In genomic region chr13:99205621-99206220, GRCh38 we compare ENCODE assay signal across 16 cellular contexts. TPM values are rescaled to one million over a fixed set of nuclear protein-coding genes. Genes with fewer than 3 reads are reported as not detected.
DNase-seq lines count a peak whose midpoint lies in the region; ATAC-seq and TF ChIP-seq lines count a peak whose summit lies in the region.
"Had no signal": no experiment of that assay in that cellular context is flagged by ENCODE, and none has a peak within 500 bp of the region (broad histone marks: within the 10 kb centered on the region; RNA-seq: fewer than 3 reads in every experiment).

No MANE protein-coding gene starts in this region.

- H3K4me3 Mint-ChIP-seq in activated CD4-positive, alpha-beta T cell treated with anti-CD3 and anti-CD28 coated beads, Interleukin-2, amount 10 ng/mL, durations not matched to agents 7 days and 5 days = peak overlapping the region; percentile 63
- H3K4me3 Mint-ChIP-seq in IgD-negative memory B cell (peak overlapping the region in 3 of 4 donors; percentile 84 to 87 (median 85)), neural crest cell (peak overlapping the region; percentile 15)
- peak overlapping the region; percentile 78 for H3K4me3 Mint-ChIP-seq in activated naive CD8-positive, alpha-beta T cell treated with anti-CD3 and anti-CD28 coated beads for 36 hours

- peak overlapping the region; percentile 87 for H3K27ac Mint-ChIP-seq in activated CD4-positive, alpha-beta T cell treated with anti-CD3 and anti-CD28 coated beads, Interleukin-2, amount 10 ng/mL, durations not matched to agents 7 days and 5 days
- peak overlapping the region; percentile 27 to 98 (median 94) for H3K27ac Mint-ChIP-seq in IgD-negative memory B cell
- peak overlapping the region; percentile 89 for H3K27ac Mint-ChIP-seq in activated naive CD8-positive, alpha-beta T cell treated with anti-CD3 and anti-CD28 coated beads for 36 hours
- no peak overlapping the region for H3K27ac Mint-ChIP-seq in neural crest cell (ENCODE audit: unreplicated experiment)

- CTCF ChIA-PET in activated CD4-positive, alpha-beta T cell treated with anti-CD3 and anti-CD28 coated beads, Interleukin-2, amount 10 ng/mL, durations not matched to agents 7 days and 5 days (lab: Charles Lee) = interaction anchor here (0.8 to 2.9 kb wide), 5 partner anchors 9 to 100 kb away, joined by 3 to 13 read pairs (median 10); no protein-coding TSS in a partner anchor

- H3K4me1 Mint-ChIP-seq in activated CD4-positive, alpha-beta T cell treated with anti-CD3 and anti-CD28 coated beads, Interleukin-2, amount 10 ng/mL, durations not matched to agents 7 days and 5 days = peaks cover 80% of the 10 kb centered on the region
- peaks cover 52 to 68% (median 61%) of the 10 kb centered on the region in 3 donors for H3K4me1 Mint-ChIP-seq in IgD-negative memory B cell
- H3K4me1 Mint-ChIP-seq in activated naive CD8-positive, alpha-beta T cell treated with anti-CD3 and anti-CD28 coated beads for 36 hours = peaks cover 70% of the 10 kb centered on the region
- H3K4me1 Mint-ChIP-seq in neural crest cell = peaks cover 26% of the 10 kb centered on the region

- POLR2A ChIA-PET in activated CD4-positive, alpha-beta T cell treated with anti-CD3 and anti-CD28 coated beads, Interleukin-2, amount 10 ng/mL, durations not matched to agents 7 days and 5 days (lab: Charles Lee) = interaction anchor here (0.7 kb wide), 1 partner anchor 49 kb away, joined by 3 read pairs; no protein-coding TSS in a partner anchor

- ATAC-seq in GM18907 (IDR thresholded peaks at IDR 0.05; ENCODE audit: unreplicated experiment) = no peak
- ATAC-seq: A549, left ventricle myocardium superior had no signal

- peaks cover 64% of the 10 kb centered on the region for H3K36me3 Mint-ChIP-seq in activated CD4-positive, alpha-beta T cell treated with anti-CD3 and anti-CD28 coated beads, Interleukin-2, amount 10 ng/mL, durations not matched to agents 7 days and 5 days (ENCODE audit: low read depth)
- H3K36me3 Mint-ChIP-seq in IgD-negative memory B cell (peaks cover 6% of the 10 kb centered on the region), neural crest cell (ENCODE audit: low read depth) (peaks cover 10% of the 10 kb centered on the region)
- H3K36me3 Mint-ChIP-seq in activated naive CD8-positive, alpha-beta T cell treated with anti-CD3 and anti-CD28 coated beads for 36 hours = peaks cover 66% of the 10 kb centered on the region

- H3K9me3 Mint-ChIP-seq in activated CD4-positive, alpha-beta T cell treated with anti-CD3 and anti-CD28 coated beads, Interleukin-2, amount 10 ng/mL, durations not matched to agents 7 days and 5 days = no peaks in the 10 kb centered on the region
- H3K9me3 Mint-ChIP-seq in IgD-negative memory B cell (peaks cover 0 to 2% (median 0%) of the 10 kb centered on the region in 3 donors), neural crest cell (no peaks in the 10 kb centered on the region)
- H3K9me3 Mint-ChIP-seq in activated naive CD8-positive, alpha-beta T cell treated with anti-CD3 and anti-CD28 coated beads for 36 hours = no peaks in the 10 kb centered on the region

- TF ChIP-seq CTCF in neural crest cell (conservative IDR thresholded peaks at IDR 0.05) = no peak

- H3K27me3 Mint-ChIP-seq in activated CD4-positive, alpha-beta T cell treated with anti-CD3 and anti-CD28 coated beads, Interleukin-2, amount 10 ng/mL, durations not matched to agents 7 days and 5 days = no peaks in the 10 kb centered on the region
- H3K27me3 Mint-ChIP-seq in IgD-negative memory B cell = peaks cover 3% of the 10 kb centered on the region
- H3K27me3 Mint-ChIP-seq in activated naive CD8-positive, alpha-beta T cell treated with anti-CD3 and anti-CD28 coated beads for 36 hours = no peaks in the 10 kb centered on the region
- H3K27me3 Mint-ChIP-seq in neural crest cell (ENCODE audit: low read depth) = no peaks in the 10 kb centered on the region

- DNase-seq in activated CD4-positive, alpha-beta T cell treated with anti-CD3 and anti-CD28 coated beads, Interleukin-2, amount 10 ng/mL, durations not matched to agents 7 days and 5 days = no peak
- DNase-seq in activated CD4-positive, alpha-beta T cell treated with anti-CD3 and anti-CD28 coated beads for 4 hours = no peak
- no peak for DNase-seq in activated naive CD8-positive, alpha-beta T cell treated with anti-CD3 and anti-CD28 coated beads for 36 hours
- DNase-seq in neural crest cell (ENCODE audit: low read depth, low spot score) (no peak), kidney tubule cell (ENCODE audit: low spot score) (no peak)
- no peak for DNase-seq in stimulated activated CD4-positive, alpha-beta T cell treated with anti-CD3 and anti-CD28 coated beads, Interleukin-12 subunit alpha, Interleukin-12 subunit beta, amount 100 ng/mL, for 4 hours
- DNase-seq: COR-L47, erythroblast, GM23248, left ventricle myocardium superior, NCI-H1417 treated with DMSO at 0.1 percent for 48 hours, NCI-H226 had no signal

RNA-seq across cellular contexts. Expression of gene UBAC2, which starts 5.1 kb away (rescaled TPM):
- total RNA-seq in activated CD4-positive, alpha-beta T cell treated with anti-CD3 and anti-CD28 coated beads, Interleukin-2, amount 10 ng/mL, durations not matched to agents 7 days and 5 days = 10 to 100 TPM; 67.8 to 70.5 TPM
- 88.0 TPM for polyA plus RNA-seq in IgD-negative memory B cell
- total RNA-seq in activated naive CD8-positive, alpha-beta T cell treated with anti-CD3 and anti-CD28 coated beads for 36 hours = 10 to 100 TPM; 56.0 to 59.0 TPM
- total RNA-seq in neural crest cell = 58.8 and 59.8 TPM in 2 replicates

RNA-seq across cellular contexts. Expression of gene GPR18, which starts 52.5 kb away (rescaled TPM):
- 10 to 100 TPM; 19.7 to 25.4 TPM for total RNA-seq in activated CD4-positive, alpha-beta T cell treated with anti-CD3 and anti-CD28 coated beads, Interleukin-2, amount 10 ng/mL, durations not matched to agents 7 days and 5 days
- 58.6 TPM for polyA plus RNA-seq in IgD-negative memory B cell
- 10 to 100 TPM; 16.9 to 17.6 TPM for total RNA-seq in activated naive CD8-positive, alpha-beta T cell treated with anti-CD3 and anti-CD28 coated beads for 36 hours
- not detected in 2 replicates for total RNA-seq in neural crest cell
- total RNA-seq: GM23248, left ventricle myocardium superior, myocyte had no signal
- polyA plus RNA-seq: A549 had no signal

Comparison
In these comparisons a context has a peak if more than half of its experiments do, and no peak if none do; other contexts are left out.
1. H3K4me3 Mint-ChIP-seq: peak in every context shown above with its lines; median percentile 85 in IgD-negative memory B cell; 78 in activated naive CD8-positive, alpha-beta T cell treated with anti-CD3 and anti-CD28 coated beads for 36 hours; 63 in activated CD4-positive, alpha-beta T cell treated with anti-CD3 and anti-CD28 coated beads, Interleukin-2, amount 10 ng/mL, durations not matched to agents 7 days and 5 days; 15 in neural crest cell.
2. RNA of gene GPR18, which starts 52.5 kb away (total RNA-seq): 19.7 to 25.4 TPM in activated CD4-positive, alpha-beta T cell treated with anti-CD3 and anti-CD28 coated beads, Interleukin-2, amount 10 ng/mL, durations not matched to agents 7 days and 5 days and 16.9 to 17.6 TPM in activated naive CD8-positive, alpha-beta T cell treated with anti-CD3 and anti-CD28 coated beads for 36 hours; not detected in neural crest cell; every median in the first group is over 10 times any median in the second.